Comparison of ENCODE assay signal across 8 cellular contexts in the genomic region with DNA sequence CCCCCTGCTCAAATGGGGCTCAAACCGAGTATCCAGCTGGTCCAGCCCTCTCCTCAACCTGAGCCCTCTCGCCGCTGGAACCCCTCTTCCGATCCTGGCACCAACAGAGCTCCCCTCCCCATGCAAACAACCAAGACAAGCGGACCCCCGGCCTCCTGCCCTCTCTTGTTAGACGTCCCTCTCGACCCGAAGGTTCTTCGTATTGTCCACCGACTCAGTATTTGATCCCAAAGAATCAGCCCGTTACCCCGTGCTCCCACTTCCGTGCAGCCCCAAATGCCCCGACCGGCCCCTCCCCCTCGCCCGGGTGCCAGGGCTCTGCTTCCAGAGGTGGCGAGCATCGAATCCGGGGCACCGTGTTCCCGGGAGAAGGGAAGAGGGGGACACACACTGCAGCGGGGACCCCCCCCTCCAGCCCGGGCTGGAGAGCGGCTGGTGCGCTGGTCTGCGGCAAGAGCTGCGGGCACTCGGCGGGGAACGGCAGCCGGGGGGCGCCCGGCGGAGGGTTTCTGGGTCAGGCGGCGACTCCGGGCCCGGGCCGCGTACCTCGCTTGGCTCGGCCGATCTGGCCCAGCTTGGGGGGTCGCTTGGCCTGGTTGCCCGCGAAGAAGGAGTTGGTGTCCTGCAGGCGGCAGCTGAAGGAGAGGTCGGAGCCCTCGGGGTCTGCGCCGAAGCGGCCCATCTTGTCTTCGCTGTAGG. TPM values are rescaled to one million over a fixed set of nuclear protein-coding genes. Genes with fewer than 3 reads are reported as not detected.
A peak's percentile ranks its signal among the peaks of the same experiment; 100 is the strongest.
DNase-seq lines count a peak whose midpoint lies in the region; ATAC-seq, FAIRE-seq and TF ChIP-seq lines count a peak whose summit lies in the region.

No MANE protein-coding gene starts in this region.

- H3K9me2 ChIP-seq in DOHH2 (replicated peaks; ENCODE audit: control insufficient read depth, low read length) = no peaks in the 10 kb centered on the region

- peaks cover 8% of the 10 kb centered on the region for H3K36me3 Mint-ChIP-seq in nephron progenitor cell (ENCODE audit: low read depth)

- H3K79me2 ChIP-seq in DOHH2 (ENCODE audit: control insufficient read depth, low read length) = no peaks in the 10 kb centered on the region; the same call in 1 of the 2 replicates

- H3K36me3 ChIP-seq in DOHH2 (ENCODE audit: control insufficient read depth, low read length) = no peaks in the 10 kb centered on the region
- 0 out of 2 replicates have a peak, but pooled peaks cover 2% of the 10 kb centered on the region for H3K36me3 ChIP-seq in MG63
- H3K36me3 ChIP-seq in breast epithelium = no peaks in the 10 kb centered on the region

- H3K4me1 Mint-ChIP-seq in nephron progenitor cell = peaks cover 16% of the 10 kb centered on the region

- H3K9me3 ChIP-seq in DOHH2 (ENCODE audit: control insufficient read depth, insufficient read depth, low read length) (no peaks in the 10 kb centered on the region), MG63 (no peaks in the 10 kb centered on the region), breast epithelium (no peaks in the 10 kb centered on the region)

- H3K27me3 ChIP-seq in DOHH2 (ENCODE audit: control insufficient read depth, low read length) = peaks cover 28% of the 10 kb centered on the region
- H3K27me3 ChIP-seq in MG63 = peaks cover 15% of the 10 kb centered on the region
- H3K27me3 ChIP-seq in breast epithelium = peaks cover 16 to 29% of the 10 kb centered on the region in 2 donors

- no peak for FAIRE-seq in D721Med (lab: Jason Lieb, UNC)

- no peak for TF ChIP-seq CTCF in DOHH2 (IDR thresholded peaks at IDR 0.05; ENCODE audit: low read depth, low read length, poor library complexity, severe bottlenecking)
- no peak for TF ChIP-seq CTCF in breast epithelium (IDR thresholded peaks at IDR 0.05)
- no peak for TF ChIP-seq CTCF in nephron progenitor cell (IDR thresholded peaks at IDR 0.05)
- no peak for TF ChIP-seq CTCF in D721Med (IDR thresholded peaks at IDR 0.05; ENCODE audit: insufficient read depth, missing control alignments)

- no peak for DNase-seq in MG63
- DNase-seq in breast epithelium (ENCODE audit: low spot score in 2 of 2) = no peak
- no peak for DNase-seq in nephron progenitor cell
- no peak for DNase-seq in anterior cingulate cortex (lab: John Stamatoyannopoulos, UW)
- DNase-seq in SHP77 treated with DMSO at 0.1 percent for 48 hours (lab: John Stamatoyannopoulos, UW) = no peak
- DNase-seq in D721Med (ENCODE audit: insufficient read length, low spot score) = no peak

- H4K20me1 ChIP-seq in DOHH2 (ENCODE audit: control insufficient read depth, insufficient read depth, low read depth, low read length) = no peaks in the 10 kb centered on the region

- TF ChIP-seq POLR2A in breast epithelium (IDR thresholded peaks at IDR 0.05) = no peak

- H3K4me2 ChIP-seq in DOHH2 (ENCODE audit: low read length) = peak overlapping the region; percentile 61

- ATAC-seq in HG02973 (IDR thresholded peaks at IDR 0.05; ENCODE audit: unreplicated experiment) = no peak

- intact Hi-C loops in breast epithelium (cut with DNase I; ENCODE audit: low total_unique reads) = no loop called here

- no peaks in the 10 kb centered on the region; the same call in 1 of the 2 replicates for H3F3A ChIP-seq in DOHH2 (ENCODE audit: control insufficient read depth, insufficient read depth)

- H3K27ac ChIP-seq in DOHH2 (ENCODE audit: low read depth, low read length) (no peak overlapping the region), breast epithelium (no peak overlapping the region)

- peak overlapping the region; percentile 78 for H3K4me3 Mint-ChIP-seq in nephron progenitor cell

- H3K4me1 ChIP-seq in DOHH2 (ENCODE audit: control insufficient read depth, low read length) (peaks cover 14% of the 10 kb centered on the region; the same call in 1 of the 2 replicates), breast epithelium (peaks cover 0 to 20% of the 10 kb centered on the region in 2 donors)

- H3K27me3 Mint-ChIP-seq in nephron progenitor cell (ENCODE audit: low read depth, poor library complexity) = peaks cover 87% of the 10 kb centered on the region

- no peak overlapping the region for H3K27ac Mint-ChIP-seq in nephron progenitor cell

- H3K4me3 ChIP-seq in DOHH2 (ENCODE audit: low read length) = peak overlapping the region; percentile 58
- H3K4me3 ChIP-seq in MG63 = peak overlapping the region; percentile 53
- H3K4me3 ChIP-seq in breast epithelium = peak overlapping the region; percentile 32 to 75 (median 55)

- H3K9me3 Mint-ChIP-seq in nephron progenitor cell = peaks cover 7% of the 10 kb centered on the region

RNA-seq across cellular contexts. Expression of gene CAMK2N2, which starts 0.6 kb away (rescaled TPM):
- total RNA-seq in MG63 (2014; rRNA removed; shearing (Covaris generic); ENCODE audit: low replicate concordance) = not detected in 2 replicates
- total RNA-seq in breast epithelium = not detected

RNA-seq across cellular contexts. Expression of gene EEF1AKMT4, which starts 11.2 kb away (rescaled TPM):
- total RNA-seq in MG63 (2014; rRNA removed; shearing (Covaris generic); ENCODE audit: low replicate concordance) = 5.2 and 16.0 TPM in 2 replicates
- total RNA-seq in breast epithelium = 1 to 10 TPM; 3.4 to 9.7 (median 6.2) TPM

RNA-seq across cellular contexts. Expression of gene ALG3, which starts 12.0 kb away (rescaled TPM):
- total RNA-seq in MG63 (2014; rRNA removed; shearing (Covaris generic); ENCODE audit: low replicate concordance) = 57.2 and 59.0 TPM in 2 replicates
- total RNA-seq in breast epithelium = 10 to 100 TPM; 36.4 to 46.5 (median 42.6) TPM

RNA-seq across cellular contexts. Expression of gene ECE2, which starts 15.1 kb away (rescaled TPM):
- total RNA-seq in MG63 (2014; rRNA removed; shearing (Covaris generic); ENCODE audit: low replicate concordance) = not detected in 2 replicates
- not detected for total RNA-seq in breast epithelium

RNA-seq across cellular contexts. Expression of gene VWA5B2, which starts 31.3 kb away (rescaled TPM):
- total RNA-seq in MG63 (2014; rRNA removed; shearing (Covaris generic); ENCODE audit: low replicate concordance) = not detected in 2 replicates
- total RNA-seq in breast epithelium = under 1 TPM; 0.16 to 0.88 (median 0.33) TPM
